9 cellular contexts compared by ENCODE assay signal in the genomic region with DNA sequence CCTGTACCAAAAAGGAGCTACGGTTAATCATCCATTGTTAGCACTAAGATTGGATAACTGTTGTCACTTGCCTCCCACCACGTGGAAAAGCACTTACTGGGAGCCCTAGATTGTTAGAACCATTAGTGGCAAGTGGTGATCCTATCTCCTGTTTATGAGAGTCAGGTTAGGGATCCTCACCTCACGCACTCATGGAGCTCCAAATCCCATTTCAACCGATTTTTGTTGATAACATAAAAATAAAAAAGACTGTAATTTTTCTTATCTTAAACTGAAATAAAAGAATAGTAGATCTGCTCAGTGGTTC. TPM values are rescaled to one million over a fixed set of nuclear protein-coding genes. Genes with fewer than 3 reads are reported as not detected.
DNase-seq lines count a peak whose midpoint lies in the region; FAIRE-seq and TF ChIP-seq lines count a peak whose summit lies in the region.
"Had no signal": no experiment of that assay in that cellular context is flagged by ENCODE, and none has a peak within 500 bp of the region (broad histone marks: within the 10 kb centered on the region; RNA-seq: fewer than 3 reads in every experiment).

No MANE protein-coding gene starts in this region.

- H3K36me3 Mint-ChIP-seq in glutamatergic neuron (ENCODE audit: unreplicated experiment), result no peaks in the 10 kb centered on the region

- H3K9me3 ChIP-seq in spleen, result no peaks in the 10 kb centered on the region

- H3K27me3 Mint-ChIP-seq in glutamatergic neuron (ENCODE audit: unreplicated experiment), result no peaks in the 10 kb centered on the region

- TF ChIP-seq CTCF in VCaP (conservative IDR thresholded peaks at IDR 0.05), result no peak
- TF ChIP-seq CTCF in glutamatergic neuron (IDR thresholded peaks at IDR 0.05; ENCODE audit: partially characterized antibody, unreplicated experiment), result no peak
- TF ChIP-seq CTCF in spleen (IDR thresholded peaks at IDR 0.05 in 8 of 11, conservative IDR thresholded peaks at IDR 0.05 in 3 of 11), result no peak

- H3K27ac Mint-ChIP-seq in glutamatergic neuron (ENCODE audit: unreplicated experiment), result peak overlapping the region; percentile 93

- H3K4me3 ChIP-seq in spleen, result peak overlapping the region; percentile 65 to 84 (median 80)

- peaks cover 6% of the 10 kb centered on the region for H3K9me3 Mint-ChIP-seq in glutamatergic neuron (ENCODE audit: unreplicated experiment)

- peak overlapping the region; percentile 98 for H3K4me3 Mint-ChIP-seq in glutamatergic neuron (ENCODE audit: unreplicated experiment)

- peaks cover 0 to 38% (median 15%) of the 10 kb centered on the region in 6 donors for H3K36me3 ChIP-seq in spleen

- peak; percentile 18 for DNase-seq in DMS 273 (lab: John Stamatoyannopoulos, UW; ENCODE audit: unreplicated experiment)
- no peak for DNase-seq in DMS 273 treated with DMSO at 0.1 percent for 48 hours (lab: John Stamatoyannopoulos, UW)
- no peak for DNase-seq in glutamatergic neuron
- no peak for DNase-seq in spleen
- DNase-seq in SHP77 treated with DMSO at 0.1 percent for 48 hours (lab: John Stamatoyannopoulos, UW), result no peak
- DNase-seq in NCI-H510A (lab: John Stamatoyannopoulos, UW), result no peak
- DNase-seq in GM12892 (ENCODE audit: insufficient read length), result no peak

- no peak for TF ChIP-seq POLR2A in spleen (IDR thresholded peaks at IDR 0.05)
- TF ChIP-seq POLR2A in GM12892 (IDR thresholded peaks at IDR 0.05; ENCODE audit: low read depth, low read length), result no peak; the same call in 1 of the 2 replicates

- H3K27me3 ChIP-seq in spleen (replicated peaks in 1 of 7), result no peaks in the 10 kb centered on the region

- peaks cover 10% of the 10 kb centered on the region for H3K4me1 Mint-ChIP-seq in glutamatergic neuron (ENCODE audit: low read depth, unreplicated experiment)

- WGBS in spleen, 5 donors, result 26 to 42% (median 33%) methylated on average over 4 of the region's 4 CpGs

- H3K4me1 ChIP-seq in spleen, result peaks cover 33 to 55% (median 45%) of the 10 kb centered on the region in 6 donors

- intact Hi-C loops in spleen (cut with DNase I; ENCODE audit: low total_unique reads), result no loop called here

- FAIRE-seq in GM12892 (lab: Jason Lieb, UNC), result no peak
- FAIRE-seq: A204.1 had no signal

- H3K27ac ChIP-seq in VCaP (peak overlapping the region; percentile 98), spleen (peak overlapping the region; percentile 94 to 99 (median 98))

RNA-seq across cellular contexts. Expression of gene ZNF770, which starts 1.0 kb away (rescaled TPM):
- 39.3 TPM for total RNA-seq in glutamatergic neuron (ENCODE audit: unreplicated experiment)
- total RNA-seq in spleen, result 10 to 100 TPM; 24.1 to 44.4 (median 32.9) TPM
- 10 to 100 TPM in 2 of 3 donors, 1 to 10 TPM in 1; 9.9 to 15.5 (median 10.6) TPM for polyA plus RNA-seq in spleen
- polyA plus RNA-seq in GM12892 (2012; ENCODE audit: missing spikeins), result 29.0 TPM

RNA-seq across cellular contexts. Expression of gene AQR, which starts 17.6 kb away (rescaled TPM):
- total RNA-seq in glutamatergic neuron (ENCODE audit: unreplicated experiment) (36.8 TPM), spleen (10 to 100 TPM; 30.9 to 38.2 (median 33.8) TPM)
- 10 to 100 TPM in 2 of 3 donors, 1 to 10 TPM in 1; 10.0 to 16.8 (median 14.4) TPM for polyA plus RNA-seq in spleen
- 12.7 TPM for polyA plus RNA-seq in GM12892 (2012; ENCODE audit: missing spikeins)
